13 cellular contexts compared by ENCODE assay signal in genomic region chr1:67013573-67013972, GRCh38. TPM values are rescaled to one million over a fixed set of nuclear protein-coding genes. Genes with fewer than 3 reads are reported as not detected.
DNase-seq lines count a peak whose midpoint lies in the region; ATAC-seq, FAIRE-seq and TF ChIP-seq lines count a peak whose summit lies in the region.
"Had no signal": no experiment of that assay in that cellular context is flagged by ENCODE, and none has a peak within 500 bp of the region (broad histone marks: within the 10 kb centered on the region; RNA-seq: fewer than 3 reads in every experiment).

No MANE protein-coding gene starts in this region.

- H4K20me1 ChIP-seq in K562 (replicated peaks; ENCODE audit: control insufficient read depth, insufficient read depth, low read length) = no peaks in the 10 kb centered on the region

- in situ Hi-C loops in K562 (cut with MboI) (no loop called here), gastrocnemius medialis (cut with MboI; ENCODE audit: low sequenced_read_pairs in 4 of 4) (no loop called here)

- no peak overlapping the region for H3K9ac ChIP-seq in K562 (ENCODE audit: insufficient read depth in 1 of 2, low read depth in 2 of 2, low read length in 2 of 2)

- H3K4me3 Mint-ChIP-seq in activated CD4-positive, alpha-beta T cell treated with anti-CD3 and anti-CD28 coated beads, Interleukin-2, amount 10 ng/mL, durations not matched to agents 24 days and 14 days = no peak overlapping the region
- H3K4me3 Mint-ChIP-seq: naive B cell had no signal

- no peak for TF ChIP-seq EP300 in K562 (IDR thresholded peaks at IDR 0.05; ENCODE audit: low read length)

- peaks cover 3% of the 10 kb centered on the region for H3K36me3 ChIP-seq in K562 (ENCODE audit: control insufficient read depth, insufficient read depth, low read length)
- H3K36me3 ChIP-seq in gastrocnemius medialis = peaks cover 0 to 14% of the 10 kb centered on the region in 2 donors

- peak; percentile 51 for ATAC-seq in HG03432 (IDR thresholded peaks at IDR 0.05; ENCODE audit: unreplicated experiment)
- peak; percentile 77 for ATAC-seq in K562
- ATAC-seq in gastrocnemius medialis = peak; percentile 91 to 99
- ATAC-seq in GM21526 (IDR thresholded peaks at IDR 0.05; ENCODE audit: low FRiP score, unreplicated experiment) = no peak

- H3K9me3 Mint-ChIP-seq in activated CD4-positive, alpha-beta T cell treated with anti-CD3 and anti-CD28 coated beads, Interleukin-2, amount 10 ng/mL, durations not matched to agents 24 days and 14 days = no peaks in the 10 kb centered on the region
- H3K9me3 Mint-ChIP-seq: naive B cell had no signal

- peaks cover 43% of the 10 kb centered on the region for H3K36me3 Mint-ChIP-seq in activated CD4-positive, alpha-beta T cell treated with anti-CD3 and anti-CD28 coated beads, Interleukin-2, amount 10 ng/mL, durations not matched to agents 24 days and 14 days (ENCODE audit: low read depth)

- H3K27me3 Mint-ChIP-seq in activated CD4-positive, alpha-beta T cell treated with anti-CD3 and anti-CD28 coated beads, Interleukin-2, amount 10 ng/mL, durations not matched to agents 24 days and 14 days = no peaks in the 10 kb centered on the region
- H3K27me3 Mint-ChIP-seq: naive B cell had no signal

- H3K27me3 ChIP-seq in K562 (ENCODE audit: control insufficient read depth in 2 of 2, insufficient read depth in 2 of 2, low read length in 2 of 2) (no peaks in the 10 kb centered on the region), gastrocnemius medialis (no peaks in the 10 kb centered on the region)
- H3K27me3 ChIP-seq: tibial artery had no signal

- peaks cover 4% of the 10 kb centered on the region for H3K4me1 Mint-ChIP-seq in activated CD4-positive, alpha-beta T cell treated with anti-CD3 and anti-CD28 coated beads, Interleukin-2, amount 10 ng/mL, durations not matched to agents 24 days and 14 days
- H3K4me1 Mint-ChIP-seq: naive B cell had no signal

- CTCF ChIA-PET in K562 (lab: Yijun Ruan, JAX; ENCODE audit: low intra/inter-chr PET ratio) = no interaction called here

- TF ChIP-seq RAD21 in K562 (CRISPR knock-in tag; conservative IDR thresholded peaks at IDR 0.05 in 1 of 2, IDR thresholded peaks at IDR 0.05 in 1 of 2) = no peak

- WGBS in K562 (ENCODE audit: insufficient coverage, low coverage, missing lambda C conversion rate) = 16% methylated on average over 2 of the region's 2 CpGs

- intact Hi-C loops in activated CD4-positive, alpha-beta T cell treated with anti-CD3 and anti-CD28 coated beads, Interleukin-2, amount 10 ng/mL, durations not matched to agents 24 days and 14 days (cut with micrococcal nuclease) = no loop called here
- intact Hi-C loops in K562 (cut with micrococcal nuclease) = no loop called here
- intact Hi-C loops in gastrocnemius medialis (cut with DNase I; ENCODE audit: low total_unique reads) = no loop called here

- no peak overlapping the region for H2AFZ ChIP-seq in K562 (ENCODE audit: low read depth, low read length)

- H3K9me3 ChIP-seq in K562 (replicated peaks; ENCODE audit: control insufficient read depth, insufficient read depth, low read depth, low read length) (no peaks in the 10 kb centered on the region), gastrocnemius medialis (no peaks in the 10 kb centered on the region)
- H3K9me3 ChIP-seq: tibial artery had no signal

- H3K79me2 ChIP-seq in K562 (ENCODE audit: control insufficient read depth, insufficient read depth, low read length) = no peaks in the 10 kb centered on the region

- TF ChIP-seq CTCF in K562 (IDR thresholded peaks at IDR 0.05 in 2 of 3, conservative IDR thresholded peaks at IDR 0.05 in 1 of 3; ENCODE audit: insufficient read depth in 2 of 3, low read depth in 1 of 3, low read length in 3 of 3) (no peak), gastrocnemius medialis (IDR thresholded peaks at IDR 0.05 in 4 of 5, conservative IDR thresholded peaks at IDR 0.05 in 1 of 5) (no peak)

- peak overlapping the region; percentile 16 for H3K27ac Mint-ChIP-seq in activated CD4-positive, alpha-beta T cell treated with anti-CD3 and anti-CD28 coated beads, Interleukin-2, amount 10 ng/mL, durations not matched to agents 24 days and 14 days

- H3K4me2 ChIP-seq in K562 (ENCODE audit: insufficient read depth, low read length) = no peak overlapping the region

- H3K4me1 ChIP-seq in K562 (replicated peaks in 1 of 2; ENCODE audit: control insufficient read depth in 2 of 2, insufficient read depth in 2 of 2, low read length in 2 of 2) (0 out of 5 replicates have a peak, but pooled peaks cover 0 to 2% of the 10 kb centered on the region in 2 experiments), gastrocnemius medialis (no peaks in the 10 kb centered on the region)

- H3K27ac ChIP-seq in K562 (ENCODE audit: extremely low read depth, low read depth, low read length) (peak overlapping the region; percentile 31; the same call in 1 of the 3 replicates), gastrocnemius medialis (peak overlapping the region; percentile 42 to 58 (median 52))
- H3K27ac ChIP-seq: tibial artery, WERI-Rb-1 had no signal

- no peak for TF ChIP-seq POLR2A in K562 (conservative IDR thresholded peaks at IDR 0.05)
- no peak for TF ChIP-seq POLR2A in gastrocnemius medialis (IDR thresholded peaks at IDR 0.05)

- no peak for DNase-seq in activated CD4-positive, alpha-beta T cell treated with anti-CD3 and anti-CD28 coated beads, Interleukin-2, amount 10 ng/mL, durations not matched to agents 24 days and 14 days
- no peak for DNase-seq in activated CD4-positive, alpha-beta T cell treated with anti-CD3 and anti-CD28 coated beads for 1 hour
- DNase-seq in K562 (ENCODE audit: extremely low read depth in 1 of 4, low spot score in 3 of 4) (peak; percentile 19 to 40 (median 28)), gastrocnemius medialis (peak in 1 of 2 donors; percentile 34), NCI-H510A treated with DMSO at 0.1 percent for 48 hours (lab: John Stamatoyannopoulos, UW) (no peak), OCI-M1 (lab: John Stamatoyannopoulos, UW) (no peak)
- DNase-seq: Karpas-422; naive B cell; stimulated activated CD4-positive, alpha-beta T cell treated with anti-CD3 and anti-CD28 coated beads, Interleukin-4, amount 100 ng/mL, for 1 hour; tibial artery; WERI-Rb-1 had no signal

- no peaks in the 10 kb centered on the region for H3K9me1 ChIP-seq in K562 (ENCODE audit: control insufficient read depth, insufficient read depth, low read length)

- POLR2A ChIA-PET in K562 (lab: Yijun Ruan, JAX) = interaction anchor here (0.6 to 1.0 kb wide), 2 partner anchors 12 to 343 kb away, joined by 3 to 4 read pairs; no protein-coding TSS in a partner anchor

- no TSS peak for BruUV-seq in K562 (replicated peaks; lab: Mats Ljungman, UMichigan)

- H3K4me3 ChIP-seq in K562 (no peak overlapping the region), gastrocnemius medialis (no peak overlapping the region)
- H3K4me3 ChIP-seq: tibial artery had no signal

- FAIRE-seq in K562 (lab: Jason Lieb, UNC) = peak; percentile 69

TF ChIP-seq in K562, 482 proteins besides CTCF, POLR2A, EP300 and RAD21 (continues in another document):
- TF ChIP-seq CREB3 (tag; conservative IDR thresholded peaks at IDR 0.05; ENCODE audit: low read depth) (no peak), DPF2 (IDR thresholded peaks at IDR 0.05) (peak; percentile 59), JUND (IDR thresholded peaks at IDR 0.05; ENCODE audit: borderline replicate concordance, low read depth, low read length) (peak; percentile 88), JUND (tag; IDR thresholded peaks at IDR 0.05; ENCODE audit: borderline replicate concordance, low read depth, low read length) (peak; percentile 86), POLR2AphosphoS5 (IDR thresholded peaks at IDR 0.05; ENCODE audit: control insufficient read depth, insufficient read depth, low read depth, low read length) (no peak), EGR1 (conservative IDR thresholded peaks at IDR 0.05) (no peak), FOSL1 (tag; conservative IDR thresholded peaks at IDR 0.05) (peak; percentile 63), JUN (IDR thresholded peaks at IDR 0.05; ENCODE audit: borderline replicate concordance, low read depth, low read length) (0 out of 2 replicates have a peak, but pooled peaks have one; percentile 48), JUN (CRISPR knock-in tag; IDR thresholded peaks at IDR 0.05; ENCODE audit: borderline replicate concordance) (no peak), ARID1B (IDR thresholded peaks at IDR 0.05) (peak; percentile 32; the same call in 1 of the 2 replicates), ZNF121 (CRISPR knock-in tag; conservative IDR thresholded peaks at IDR 0.05) (peak; percentile 0; the same call in 1 of the 2 replicates)

RNA-seq across cellular contexts. Expression of gene SLC35D1, which starts 40.4 kb away (rescaled TPM):
- 15.9 and 16.1 TPM in 2 replicates for total RNA-seq in activated CD4-positive, alpha-beta T cell treated with anti-CD3 and anti-CD28 coated beads, Interleukin-2, amount 10 ng/mL, durations not matched to agents 24 days and 14 days
- total RNA-seq in K562 (2011; cell fraction: chromatin; rRNA removed; ENCODE audit: low replicate concordance) = 9.7 and 20.5 TPM in 2 replicates
- 8.0 and 10.0 TPM in 2 replicates for total RNA-seq in K562 (2011; cell fraction: nucleolus; rRNA removed)
- total RNA-seq in K562 (2011; cell fraction: nucleoplasm; rRNA removed) = 18.1 and 27.9 TPM in 2 replicates
- 5.2 and 5.3 TPM in 2 replicates for total RNA-seq in K562 (2014; rRNA removed)
- 9.3 and 10.1 TPM in 2 replicates for total RNA-seq in K562 (2014; rRNA removed; fragmentation: Illumina TruSeq; extraction: Trizol)
- 9.5 and 10.4 TPM in 2 replicates for total RNA-seq in K562 (2015; rRNA removed; fragmentation: Illumina TruSeq; extraction: Trizol)
- 6.5 and 7.1 TPM in 2 replicates for total RNA-seq in K562 (2021)
- 6.2 and 6.4 TPM in 2 replicates for polyA plus RNA-seq in K562 (2011; rRNA removed)
- 2.3 and 5.1 TPM in 2 replicates for polyA plus RNA-seq in K562 (2011; cell fraction: cytosol; rRNA removed)
- polyA plus RNA-seq in K562 (2011; cell fraction: nucleus; rRNA removed) = 7.5 and 11.6 TPM in 2 replicates
- polyA plus RNA-seq in K562 (2012) = 4.5 and 4.7 TPM in 2 replicates
- polyA plus RNA-seq in K562 (2014; fragmentation: Illumina TruSeq; extraction: Trizol) = 6.7 and 6.8 TPM in 2 replicates
- polyA plus RNA-seq in K562 (2014; fragmentation: Nextera tagmentation; extraction: Ambion mirVana) = 1 to 10 TPM; 2.3 to 3.4 TPM
- polyA plus RNA-seq in K562 (2014; rRNA removed) = 4.9 and 5.7 TPM in 2 replicates
- 11.2 and 12.1 TPM in 2 replicates for polyA minus RNA-seq in K562 (2011; rRNA and poly(A)+ RNA removed)
- polyA minus RNA-seq in K562 (2011; cell fraction: cytosol; rRNA and poly(A)+ RNA removed) = 4.0 and 4.7 TPM in 2 replicates
- 5.8 and 10.3 TPM in 2 replicates for polyA minus RNA-seq in K562 (2011; cell fraction: nucleus; rRNA and poly(A)+ RNA removed)
- 1 to 10 TPM; 6.7 to 9.3 (median 8.1) TPM for total RNA-seq in gastrocnemius medialis

Comparison
In these comparisons a context has a peak if more than half of its experiments do, and no peak if none do; other contexts are left out.
1. DNase-seq: peak in K562 (4 of 4); none in activated CD4-positive, alpha-beta T cell treated with anti-CD3 and anti-CD28 coated beads, Interleukin-2, amount 10 ng/mL, durations not matched to agents 24 days and 14 days (single experiment), activated CD4-positive, alpha-beta T cell treated with anti-CD3 and anti-CD28 coated beads for 1 hour (single experiment), NCI-H510A treated with DMSO at 0.1 percent for 48 hours (single experiment) and OCI-M1 (single experiment).